In the genomic region with DNA sequence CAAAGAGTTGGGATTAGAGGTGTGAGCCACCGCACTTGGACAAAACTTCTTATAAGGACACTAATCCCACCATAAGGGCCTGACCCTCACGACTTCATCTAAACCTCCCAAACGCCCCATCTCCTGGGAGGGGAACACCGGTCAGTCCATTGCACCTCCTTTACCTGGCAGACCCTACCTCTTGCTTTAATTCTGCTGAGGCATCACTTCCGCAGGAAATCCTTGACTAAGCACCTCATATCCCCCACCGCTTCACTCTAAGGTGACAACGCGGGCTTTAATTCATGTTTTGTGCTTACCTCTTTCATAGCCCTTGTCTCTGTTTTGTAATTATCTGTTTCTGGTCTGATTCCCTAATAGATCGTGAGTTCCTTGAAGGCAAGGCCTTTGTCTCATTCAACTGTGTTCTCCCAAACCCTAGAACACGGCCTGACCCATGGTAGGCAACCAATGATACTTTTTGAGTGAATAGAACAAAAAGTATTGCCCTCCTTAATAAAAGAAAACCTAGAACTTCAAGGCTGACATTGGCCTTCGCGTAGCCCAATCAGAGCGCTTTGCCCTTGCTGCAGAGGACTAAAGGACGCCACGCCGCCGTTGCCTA, we compare ENCODE assay signal across 8 cellular contexts. TPM values are rescaled to one million over a fixed set of nuclear protein-coding genes. Genes with fewer than 3 reads are reported as not detected.
DNase-seq lines count a peak whose midpoint lies in the region; ATAC-seq, FAIRE-seq and TF ChIP-seq lines count a peak whose summit lies in the region.

No MANE protein-coding gene starts in this region.

- TF ChIP-seq EP300 in stomach (IDR thresholded peaks at IDR 0.05) = no peak

- peaks cover 24% of the 10 kb centered on the region for H3K4me1 Mint-ChIP-seq in activated T-cell treated with anti-CD3 and anti-CD28 coated beads, Interleukin-2, amount 50 U/mL, for 4 hours (ENCODE audit: low read depth)
- peaks cover 32% of the 10 kb centered on the region for H3K4me1 Mint-ChIP-seq in activated CD8-positive, alpha-beta T cell treated with anti-CD3 and anti-CD28 coated beads for 36 hours (ENCODE audit: low read depth)

- peak overlapping the region; percentile 87 for H3K4me3 Mint-ChIP-seq in activated T-cell treated with anti-CD3 and anti-CD28 coated beads, Interleukin-2, amount 50 U/mL, for 4 hours
- peak overlapping the region; percentile 79 for H3K4me3 Mint-ChIP-seq in activated CD8-positive, alpha-beta T cell treated with anti-CD3 and anti-CD28 coated beads for 36 hours

- no peak for FAIRE-seq in kidney (lab: Jason Lieb, UNC)
- no peak for FAIRE-seq in H54 (lab: Jason Lieb, UNC)

- H3K27me3 ChIP-seq in stomach = peaks cover 0 to 4% (median 0%) of the 10 kb centered on the region in 3 donors

- CTCF ChIA-PET in activated CD8-positive, alpha-beta T cell treated with anti-CD3 and anti-CD28 coated beads for 36 hours (lab: Charles Lee) = interaction anchor here (0.9 to 3.1 kb wide), 7 partner anchors 17 to 45 kb away, joined by 3 to 18 read pairs (median 4); no protein-coding TSS in a partner anchor

- DNase-seq in activated T-cell treated with anti-CD3 and anti-CD28 coated beads, Interleukin-2, amount 50 U/mL, for 4 hours = no peak
- no peak for DNase-seq in activated T-cell treated with anti-CD3 and anti-CD28 coated beads, Interleukin-2, amount 50 U/mL, for 48 hours
- DNase-seq in activated CD8-positive, alpha-beta T cell treated with anti-CD3 and anti-CD28 coated beads for 36 hours = no peak
- DNase-seq in kidney = no peak
- no peak for DNase-seq in stomach
- no peak for DNase-seq in H54 (ENCODE audit: insufficient read length, low spot score)
- no peak for DNase-seq in stimulated activated CD4-positive, alpha-beta T cell treated with anti-CD3 and anti-CD28 coated beads, Interleukin-4, amount 100 ng/mL, for 4 hours

- H3K36me3 ChIP-seq in kidney (ENCODE audit: control insufficient read depth in 1 of 2, insufficient read depth in 2 of 2, low read length in 2 of 2) (no peaks in the 10 kb centered on the region), stomach (no peaks in the 10 kb centered on the region)

- no peak overlapping the region for H3K9ac ChIP-seq in kidney (ENCODE audit: low read length in 2 of 2)

- H3K27ac ChIP-seq in kidney (ENCODE audit: low read depth in 2 of 2, low read length in 2 of 2) (peak overlapping the region; percentile 36 to 45), stomach (peak overlapping the region in 3 of 5 donors; percentile 30 to 95 (median 89))

- ATAC-seq in activated T-cell treated with anti-CD3 and anti-CD28 coated beads, Interleukin-2, amount 50 U/mL, for 4 hours = no peak
- ATAC-seq in activated CD8-positive, alpha-beta T cell treated with anti-CD3 and anti-CD28 coated beads for 36 hours = no peak
- no peak for ATAC-seq in HG03175 (IDR thresholded peaks at IDR 0.05; ENCODE audit: unreplicated experiment)

- no peaks in the 10 kb centered on the region for H3K9me3 ChIP-seq in kidney (ENCODE audit: control insufficient read depth in 1 of 2, low read length in 2 of 2)
- H3K9me3 ChIP-seq in stomach = no peaks in the 10 kb centered on the region

- peaks cover 14% of the 10 kb centered on the region for H3K27me3 Mint-ChIP-seq in activated T-cell treated with anti-CD3 and anti-CD28 coated beads, Interleukin-2, amount 50 U/mL, for 4 hours (ENCODE audit: low read depth)
- no peaks in the 10 kb centered on the region for H3K27me3 Mint-ChIP-seq in activated CD8-positive, alpha-beta T cell treated with anti-CD3 and anti-CD28 coated beads for 36 hours

- POLR2A ChIA-PET in activated CD8-positive, alpha-beta T cell treated with anti-CD3 and anti-CD28 coated beads for 36 hours (lab: Charles Lee) = interaction anchor here (2.2 to 3.3 kb wide), 2 partner anchors 12 to 32 kb away, joined by 13 to 16 read pairs; no protein-coding TSS in a partner anchor

- H3K27ac Mint-ChIP-seq in activated CD8-positive, alpha-beta T cell treated with anti-CD3 and anti-CD28 coated beads for 36 hours = no peak overlapping the region

- no peaks in the 10 kb centered on the region for H3K9me3 Mint-ChIP-seq in activated T-cell treated with anti-CD3 and anti-CD28 coated beads, Interleukin-2, amount 50 U/mL, for 4 hours
- no peaks in the 10 kb centered on the region for H3K9me3 Mint-ChIP-seq in activated CD8-positive, alpha-beta T cell treated with anti-CD3 and anti-CD28 coated beads for 36 hours

- WGBS in stomach, 5 donors = 28 to 53% (median 32%) methylated on average over 10 to 17 of the region's 17 CpGs

- H3K4me1 ChIP-seq in kidney (ENCODE audit: control insufficient read depth in 1 of 2, insufficient read depth in 1 of 2, low read depth in 1 of 2, low read length in 2 of 2) (peaks cover 0 to 9% of the 10 kb centered on the region in 2 donors), stomach (peaks cover 4 to 18% (median 14%) of the 10 kb centered on the region in 4 donors)

- H3K36me3 Mint-ChIP-seq in activated T-cell treated with anti-CD3 and anti-CD28 coated beads, Interleukin-2, amount 50 U/mL, for 4 hours (ENCODE audit: insufficient read depth) = no peaks in the 10 kb centered on the region
- H3K36me3 Mint-ChIP-seq in activated CD8-positive, alpha-beta T cell treated with anti-CD3 and anti-CD28 coated beads for 36 hours (ENCODE audit: low read depth) = no peaks in the 10 kb centered on the region

- TF ChIP-seq POLR2A in stomach (IDR thresholded peaks at IDR 0.05) = no peak
- no peak for TF ChIP-seq POLR2A in H54 (IDR thresholded peaks at IDR 0.05; ENCODE audit: low read depth, low read length)

- intact Hi-C loops in activated CD8-positive, alpha-beta T cell treated with anti-CD3 and anti-CD28 coated beads for 36 hours (cut with micrococcal nuclease) = loop anchor here (2.0 kb wide), 1 partner anchor 35 kb away; a partner anchor contains a TSS
- intact Hi-C loops in kidney (cut with DNase I) (no loop called here), stomach (cut with DNase I; ENCODE audit: low total_unique reads) (no loop called here)

- H3K4me3 ChIP-seq in kidney (ENCODE audit: low read length in 2 of 2) (peak overlapping the region; percentile 0 to 23), stomach (peak overlapping the region in 1 of 4 donors; percentile 98)

- no peak for TF ChIP-seq CTCF in activated CD8-positive, alpha-beta T cell treated with anti-CD3 and anti-CD28 coated beads for 36 hours (IDR thresholded peaks at IDR 0.05)
- TF ChIP-seq CTCF in kidney (IDR thresholded peaks at IDR 0.05; ENCODE audit: borderline replicate concordance, extremely low read depth, insufficient read depth) (no peak), stomach (IDR thresholded peaks at IDR 0.05) (no peak)

RNA-seq across cellular contexts. Expression of a gene that starts 0.5 kb away (rescaled TPM):
- 1 to 10 TPM; 5.4 to 9.4 (median 7.4) TPM for total RNA-seq in activated T-cell treated with anti-CD3 and anti-CD28 coated beads, Interleukin-2, amount 50 U/mL, for 4 hours
- 10 to 100 TPM; 11.0 to 12.4 TPM for total RNA-seq in activated CD8-positive, alpha-beta T cell treated with anti-CD3 and anti-CD28 coated beads for 36 hours
- total RNA-seq in kidney (29.1 TPM), stomach (10 to 100 TPM in 2 of 5 donors, 1 to 10 TPM in 3; 7.0 to 13.4 (median 7.3) TPM)
- polyA plus RNA-seq in kidney (ENCODE audit: insufficient read depth, low read depth, low replicate concordance) (5.7 TPM), stomach (1 to 10 TPM; 2.4 to 7.5 (median 2.6) TPM)

RNA-seq across cellular contexts. Expression of a gene that starts 36.0 kb away (rescaled TPM):
- 10 to 100 TPM; 36.8 to 43.2 (median 42.5) TPM for total RNA-seq in activated T-cell treated with anti-CD3 and anti-CD28 coated beads, Interleukin-2, amount 50 U/mL, for 4 hours
- 10 to 100 TPM; 46.3 to 46.7 TPM for total RNA-seq in activated CD8-positive, alpha-beta T cell treated with anti-CD3 and anti-CD28 coated beads for 36 hours
- total RNA-seq in kidney (19.8 TPM), stomach (10 to 100 TPM in 3 of 5 donors, 1 to 10 TPM in 1, not detected in 1; 5.1 to 83.5 (median 12.5) TPM)
- polyA plus RNA-seq in kidney (ENCODE audit: insufficient read depth, low read depth, low replicate concordance) (138 TPM), stomach (10 to 100 TPM; 17.1 to 22.4 (median 19.4) TPM)
